Comparison of ENCODE assay signal across 8 cellular contexts in the genomic region with DNA sequence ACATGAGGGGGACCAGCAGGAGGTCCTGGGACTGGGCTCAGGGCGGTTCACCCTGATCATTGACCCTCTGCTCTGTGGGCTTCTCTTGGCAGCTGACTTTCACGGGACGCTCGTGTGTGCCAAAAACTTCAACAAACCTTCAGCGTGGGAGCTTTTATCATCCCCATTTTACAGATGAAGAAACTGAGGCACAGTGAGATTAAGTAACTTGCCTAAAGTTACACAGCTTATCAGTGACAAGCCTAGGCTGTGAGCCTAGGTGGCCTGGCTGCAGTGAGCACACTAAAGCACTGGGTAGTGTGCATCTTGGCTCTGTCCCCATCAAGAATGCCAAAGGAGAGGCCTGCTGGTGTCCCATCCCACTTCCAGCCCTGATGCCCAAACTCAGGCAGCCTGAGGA.
"Had no signal": no experiment of that assay in that cellular context is flagged by ENCODE, and none has a peak within 500 bp of the region (broad histone marks: within the 10 kb centered on the region; RNA-seq: fewer than 3 reads in every experiment).

No MANE protein-coding gene starts in this region.

- ATAC-seq: HCT116 had no signal

- H3K4me3 Mint-ChIP-seq: IgD-negative memory B cell had no signal

- H3K4me3 ChIP-seq: GM23248, HAP-1 had no signal

- H3K27ac ChIP-seq: GM23248, HL-60 had no signal

- H3K9me3 ChIP-seq: HAP-1 had no signal

- H3K27me3 Mint-ChIP-seq: IgD-negative memory B cell had no signal

- H2AFZ ChIP-seq: GM23248 had no signal

- DNase-seq: GM23248, GOT3, H7, KG1 had no signal

- H3K9ac ChIP-seq: GM23248 had no signal

- H3K9me3 Mint-ChIP-seq: IgD-negative memory B cell had no signal

- H3K4me1 ChIP-seq: HAP-1 had no signal
